ENCODE assay signal across 24 cellular contexts in genomic region chr14:104155513-104155912, GRCh38. TPM values are rescaled to one million over a fixed set of nuclear protein-coding genes. Genes with fewer than 3 reads are reported as not detected.
DNase-seq lines count a peak whose midpoint lies in the region; ATAC-seq, FAIRE-seq and TF ChIP-seq lines count a peak whose summit lies in the region.
"Had no signal": no experiment of that assay in that cellular context is flagged by ENCODE, and none has a peak within 500 bp of the region (broad histone marks: within the 10 kb centered on the region; RNA-seq: fewer than 3 reads in every experiment).

No MANE protein-coding gene starts in this region.

- no peak overlapping the region for H3K9ac ChIP-seq in endothelial cell of umbilical vein (replicated peaks; ENCODE audit: extremely low read depth, insufficient read depth, low read length)

- TF ChIP-seq CTCF in heart right ventricle (IDR thresholded peaks at IDR 0.05) (no peak), right atrium auricular region (IDR thresholded peaks at IDR 0.05) (no peak), endothelial cell of umbilical vein (IDR thresholded peaks at IDR 0.05; ENCODE audit: extremely low read depth in 1 of 2, insufficient read depth in 1 of 2, low read depth in 1 of 2, low read length in 2 of 2) (no peak), gastrocnemius medialis (IDR thresholded peaks at IDR 0.05 in 4 of 5, conservative IDR thresholded peaks at IDR 0.05 in 1 of 5) (no peak)

- H3K9me3 ChIP-seq in heart right ventricle = no peaks in the 10 kb centered on the region
- H3K9me3 ChIP-seq in right atrium auricular region = no peaks in the 10 kb centered on the region
- H3K9me3 ChIP-seq in endothelial cell of umbilical vein (replicated peaks; ENCODE audit: control insufficient read depth, insufficient read depth, low read length) = no peaks in the 10 kb centered on the region
- no peaks in the 10 kb centered on the region for H3K9me3 ChIP-seq in gastrocnemius medialis
- H3K9me3 ChIP-seq: BE2C, SJSA1 had no signal

- no peaks in the 10 kb centered on the region for H3K79me2 ChIP-seq in endothelial cell of umbilical vein (ENCODE audit: control insufficient read depth, insufficient read depth, low read length)

- WGBS in heart right ventricle, 2 donors = 62 to 69% methylated on average over 29 of the region's 29 CpGs

- peak overlapping the region; percentile 77 for H2AFZ ChIP-seq in endothelial cell of umbilical vein (ENCODE audit: low read depth, low read length)

- DNase-seq in heart right ventricle (peak; percentile 48 to 54), right atrium auricular region (ENCODE audit: low spot score) (no peak), endothelial cell of umbilical vein (ENCODE audit: low read depth, low spot score) (peak; percentile 24), lung microvascular endothelial cell (ENCODE audit: low read depth in 2 of 2) (peak; percentile 4 to 88), SKM-1 (lab: John Stamatoyannopoulos, UW; ENCODE audit: unreplicated experiment) (no peak), NCI-H187 (lab: John Stamatoyannopoulos, UW) (no peak), gastrocnemius medialis (no peak)
- DNase-seq: BE2C; CD4-positive, alpha-beta memory T cell; DMS153; GDM1; H7; Kasumi-1; MM.1S; NCI-H1092 treated with DMSO at 0.1 percent for 48 hours; NCI-H1694; NCI-H2107; NCI-H524; RPMI8226 had no signal

- dilution Hi-C loops in endothelial cell of umbilical vein (cut with MboI; ENCODE audit: extremely low pct_ligation_motif_present, low sequenced_read_pairs) = no loop called here

- H3K27me3 ChIP-seq in heart right ventricle (no peaks in the 10 kb centered on the region), right atrium auricular region (no peaks in the 10 kb centered on the region), endothelial cell of umbilical vein (ENCODE audit: control insufficient read depth in 2 of 2, insufficient read depth in 2 of 2, low read length in 2 of 2) (no peaks in the 10 kb centered on the region), gastrocnemius medialis (peaks cover 0 to 8% (median 0%) of the 10 kb centered on the region in 3 donors)
- H3K27me3 ChIP-seq: BE2C, SJSA1 had no signal

- H3K27ac ChIP-seq in heart right ventricle (no peak overlapping the region), right atrium auricular region (no peak overlapping the region), endothelial cell of umbilical vein (ENCODE audit: insufficient read depth, low read depth, low read length) (no peak overlapping the region), gastrocnemius medialis (no peak overlapping the region)
- H3K27ac ChIP-seq: SJSA1 had no signal

- H3K4me1 ChIP-seq in heart right ventricle (peaks cover 1 to 51% (median 18%) of the 10 kb centered on the region in 9 donors), right atrium auricular region (peaks cover 0 to 41% of the 10 kb centered on the region in 2 donors), endothelial cell of umbilical vein (ENCODE audit: control insufficient read depth, extremely low read depth, insufficient read depth, low read length) (peaks cover 12% of the 10 kb centered on the region), gastrocnemius medialis (no peaks in the 10 kb centered on the region)
- H3K4me1 ChIP-seq: SJSA1 had no signal

- peak; percentile 67 for FAIRE-seq in endothelial cell of umbilical vein (lab: Jason Lieb, UNC)
- FAIRE-seq: A204.1, HTR-8/SVneo had no signal

- H3K4me3 ChIP-seq in heart right ventricle (no peak overlapping the region), right atrium auricular region (no peak overlapping the region), endothelial cell of umbilical vein (replicated peaks in 1 of 3; ENCODE audit: insufficient read depth in 1 of 3, low read depth in 1 of 3, low read length in 3 of 3) (no peak overlapping the region), gastrocnemius medialis (no peak overlapping the region)
- H3K4me3 ChIP-seq: SJSA1 had no signal

- peaks cover 0 to 28% (median 0%) of the 10 kb centered on the region in 9 donors for H3K36me3 ChIP-seq in heart right ventricle
- H3K36me3 ChIP-seq in right atrium auricular region = no peaks in the 10 kb centered on the region
- peaks cover 0 to 12% of the 10 kb centered on the region in 2 experiments for H3K36me3 ChIP-seq in endothelial cell of umbilical vein (ENCODE audit: control insufficient read depth in 2 of 2, extremely low read depth in 1 of 2, insufficient read depth in 2 of 2, low read length in 2 of 2)
- H3K36me3 ChIP-seq in gastrocnemius medialis = no peaks in the 10 kb centered on the region
- H3K36me3 ChIP-seq: SJSA1 had no signal

- intact Hi-C loops in heart right ventricle (cut with DNase I) = no loop called here
- intact Hi-C loops in endothelial cell of umbilical vein (cut with micrococcal nuclease) = no loop called here
- intact Hi-C loops in gastrocnemius medialis (cut with DNase I; ENCODE audit: low total_unique reads) = no loop called here

- TF ChIP-seq POLR2A in endothelial cell of umbilical vein (IDR thresholded peaks at IDR 0.05; ENCODE audit: low read depth, low read length) (no peak), gastrocnemius medialis (IDR thresholded peaks at IDR 0.05) (no peak)

- CTCF ChIA-PET in endothelial cell of umbilical vein (lab: Charles Lee) = no interaction called here

- ATAC-seq in heart right ventricle (peak in 7 of 8 donors; percentile 33 to 75 (median 49)), HG02623 (IDR thresholded peaks at IDR 0.05; ENCODE audit: unreplicated experiment) (no peak), gastrocnemius medialis (no peak)

- no TSS peak for BruUV-seq in endothelial cell of umbilical vein (replicated peaks; lab: Mats Ljungman, UMichigan)

- in situ Hi-C loops in gastrocnemius medialis (cut with MboI; ENCODE audit: low sequenced_read_pairs in 4 of 4) = no loop called here

- no peaks in the 10 kb centered on the region for H3K9me1 ChIP-seq in endothelial cell of umbilical vein (replicated peaks; ENCODE audit: control insufficient read depth, extremely low read depth, insufficient read depth, low read length)

- H3K4me2 ChIP-seq in endothelial cell of umbilical vein (ENCODE audit: insufficient read depth, low read length) = peak overlapping the region; percentile 12

- H4K20me1 ChIP-seq in endothelial cell of umbilical vein (replicated peaks; ENCODE audit: control insufficient read depth, extremely low read depth, insufficient read depth, low read length) = no peaks in the 10 kb centered on the region

- POLR2A ChIA-PET in endothelial cell of umbilical vein (lab: Charles Lee) = no interaction called here

TF ChIP-seq in endothelial cell of umbilical vein, 7 proteins besides CTCF, POLR2A, EP300 and RAD21:
- no peak for TF ChIP-seq EZH2 (IDR thresholded peaks at IDR 0.05; ENCODE audit: borderline replicate concordance, low read depth, low read length, severe bottlenecking)
- TF ChIP-seq MYC (IDR thresholded peaks at IDR 0.05; ENCODE audit: low read depth, low read length) = no peak
- no peak for TF ChIP-seq GATA2 (IDR thresholded peaks at IDR 0.05; ENCODE audit: insufficient read depth, insufficient read length, low read depth, low read length)
- TF ChIP-seq POLR2AphosphoS5 (IDR thresholded peaks at IDR 0.05; ENCODE audit: insufficient read depth, low read depth, low read length) = no peak
- TF ChIP-seq JUN (IDR thresholded peaks at IDR 0.05; ENCODE audit: borderline replicate concordance, insufficient read depth, insufficient read length, low read depth) = no peak
- TF ChIP-seq FOS (IDR thresholded peaks at IDR 0.05; ENCODE audit: borderline replicate concordance, insufficient read depth, low read length) = no peak
- TF ChIP-seq, protein P1, sequence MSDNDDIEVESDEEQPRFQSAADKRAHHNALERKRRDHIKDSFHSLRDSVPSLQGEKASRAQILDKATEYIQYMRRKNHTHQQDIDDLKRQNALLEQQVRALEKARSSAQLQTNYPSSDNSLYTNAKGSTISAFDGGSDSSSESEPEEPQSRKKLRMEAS (IDR thresholded peaks at IDR 0.05; ENCODE audit: insufficient read depth, insufficient read length) = no peak

RNA-seq across cellular contexts. Expression of gene KIF26A, which starts 17.1 kb away (rescaled TPM):
- 10 to 100 TPM in 1 of 10 donors, 1 to 10 TPM in 9; 5.7 to 12.2 (median 6.7) TPM for total RNA-seq in heart right ventricle
- 1 to 10 TPM; 4.1 to 5.9 TPM for polyA plus RNA-seq in heart right ventricle
- 10 to 100 TPM in 1 of 2 donors, 1 to 10 TPM in 1; 5.6 to 14.1 TPM for total RNA-seq in right atrium auricular region
- 9.5 and 10.7 TPM in 2 replicates for total RNA-seq in endothelial cell of umbilical vein
- 3.6 and 5.1 TPM in 2 replicates for polyA plus RNA-seq in endothelial cell of umbilical vein
- 1.5 and 2.5 TPM in 2 replicates for polyA plus RNA-seq in endothelial cell of umbilical vein (2011; cell fraction: cytosol; rRNA removed)
- 3.8 and 4.6 TPM in 2 replicates for polyA plus RNA-seq in endothelial cell of umbilical vein (2011; cell fraction: nucleus; rRNA removed)
- polyA plus RNA-seq in endothelial cell of umbilical vein (2012) = 2.0 and 4.1 TPM in 2 replicates
- 2.5 and 3.6 TPM in 2 replicates for polyA minus RNA-seq in endothelial cell of umbilical vein
- 23.8 TPM for polyA minus RNA-seq in endothelial cell of umbilical vein (2011; cell fraction: cytosol; rRNA and poly(A)+ RNA removed)
- 1.8 and 3.9 TPM in 2 replicates for polyA minus RNA-seq in endothelial cell of umbilical vein (2011; cell fraction: nucleus; rRNA and poly(A)+ RNA removed)
- 6.1 and 24.0 TPM in 2 replicates for total RNA-seq in lung microvascular endothelial cell
- total RNA-seq in gastrocnemius medialis = 1 to 10 TPM in 3 of 4 donors, under 1 TPM in 1; 0.59 to 3.3 (median 1.5) TPM
- polyA plus RNA-seq: IgD-negative memory B cell had no signal

Comparison
In these comparisons a context has a peak if more than half of its experiments do, and no peak if none do; other contexts are left out.
1. DNase-seq: peak in heart right ventricle (2 of 2), endothelial cell of umbilical vein (single experiment) and lung microvascular endothelial cell (2 of 2); none in right atrium auricular region (single experiment), SKM-1 (single experiment), NCI-H187 (0 of 2) and gastrocnemius medialis (0 of 2).
2. ATAC-seq: peak in heart right ventricle (7 of 8); none in HG02623 (single experiment) and gastrocnemius medialis (0 of 2).